In genomic region chr6:123777554-123777953, GRCh38 we compare ENCODE assay signal across 11 cellular contexts.
A peak's percentile ranks its signal among the peaks of the same experiment; 100 is the strongest.
DNase-seq lines count a peak whose midpoint lies in the region; ATAC-seq and TF ChIP-seq lines count a peak whose summit lies in the region.
"Had no signal": no experiment of that assay in that cellular context is flagged by ENCODE, and none has a peak within 500 bp of the region (broad histone marks: within the 10 kb centered on the region; RNA-seq: fewer than 3 reads in every experiment).

No MANE protein-coding gene starts in this region.

- DNase-seq in NCI-H345 (lab: John Stamatoyannopoulos, UW) (peak; percentile 26), NCI-H345 treated with DMSO at 0.1 percent for 48 hours (lab: John Stamatoyannopoulos, UW; ENCODE audit: unreplicated experiment) (no peak), NCI-H2029 treated with DMSO at 0.1 percent for 48 hours (lab: John Stamatoyannopoulos, UW) (peak; percentile 58), astrocyte of the spinal cord (ENCODE audit: low read depth, low spot score) (peak; percentile 46), putamen (ENCODE audit: low spot score) (peak; percentile 8)
- DNase-seq: activated naive CD4-positive, alpha-beta T cell treated with anti-CD3 and anti-CD28 coated beads, Interleukin-2, amount 10 ng/mL, durations not matched to agents 7 days and 5 days had no signal

- H3K4me3 ChIP-seq in astrocyte of the spinal cord (ENCODE audit: low read depth, low read length): no peak overlapping the region
- H3K4me3 ChIP-seq: K562, vagina had no signal

- peak; percentile 45 for TF ChIP-seq CTCF in astrocyte of the spinal cord (IDR thresholded peaks at IDR 0.05; ENCODE audit: low read depth, low read length)

- in situ Hi-C loops in astrocyte of the spinal cord (cut with HindIII; ENCODE audit: low sequenced_read_pairs): no loop called here

- ATAC-seq in HG03175 (IDR thresholded peaks at IDR 0.05; ENCODE audit: unreplicated experiment) (no peak), GM18870 (IDR thresholded peaks at IDR 0.05; ENCODE audit: unreplicated experiment) (no peak), HG02970 (IDR thresholded peaks at IDR 0.05; ENCODE audit: low FRiP score, unreplicated experiment) (no peak)
- ATAC-seq: K562 had no signal
